Comparison of ENCODE assay signal across 1 cellular context in the genomic region with DNA sequence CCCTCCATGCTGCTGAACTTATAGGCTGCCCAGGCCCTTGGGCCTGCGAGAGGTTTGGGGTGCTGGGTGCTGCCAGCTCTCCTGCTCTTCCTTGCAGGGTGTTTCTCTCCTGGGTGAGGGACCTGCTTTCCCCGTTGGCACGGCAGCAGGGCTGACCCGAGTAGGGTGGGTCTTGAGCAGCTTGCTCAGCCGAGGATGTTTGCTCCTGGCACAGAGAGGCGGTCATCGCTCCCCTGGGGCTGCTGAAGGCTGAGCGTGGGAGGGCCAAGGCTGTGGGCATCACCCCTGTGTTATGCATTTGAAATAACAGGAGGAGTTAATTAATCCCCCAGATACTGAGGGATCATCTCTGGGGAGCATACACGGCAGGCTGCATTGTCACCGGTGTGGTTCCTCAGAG.
TF ChIP-seq lines count a peak whose summit lies in the region.

No MANE protein-coding gene starts in this region.

TF ChIP-seq in A549, 52 proteins besides CTCF, POLR2A, EP300 and RAD21 (continued from another document):
- TF ChIP-seq REST (IDR thresholded peaks at IDR 0.05) (no peak), GATA3 (IDR thresholded peaks at IDR 0.05; ENCODE audit: borderline replicate concordance) (no peak), ZNF302 (CRISPR knock-in tag; IDR thresholded peaks at IDR 0.05) (no peak), ZSCAN20 (CRISPR knock-in tag; IDR thresholded peaks at IDR 0.05) (no peak), SREBF2 (IDR thresholded peaks at IDR 0.05) (no peak), ELK1 (IDR thresholded peaks at IDR 0.05; ENCODE audit: low read depth, low read length) (no peak), RNF2 (IDR thresholded peaks at IDR 0.05; ENCODE audit: borderline replicate concordance, low read depth) (no peak)
TF ChIP-seq in A549: peak in this region for 0.
